Comparison of ENCODE assay signal across 14 cellular contexts in the genomic region with DNA sequence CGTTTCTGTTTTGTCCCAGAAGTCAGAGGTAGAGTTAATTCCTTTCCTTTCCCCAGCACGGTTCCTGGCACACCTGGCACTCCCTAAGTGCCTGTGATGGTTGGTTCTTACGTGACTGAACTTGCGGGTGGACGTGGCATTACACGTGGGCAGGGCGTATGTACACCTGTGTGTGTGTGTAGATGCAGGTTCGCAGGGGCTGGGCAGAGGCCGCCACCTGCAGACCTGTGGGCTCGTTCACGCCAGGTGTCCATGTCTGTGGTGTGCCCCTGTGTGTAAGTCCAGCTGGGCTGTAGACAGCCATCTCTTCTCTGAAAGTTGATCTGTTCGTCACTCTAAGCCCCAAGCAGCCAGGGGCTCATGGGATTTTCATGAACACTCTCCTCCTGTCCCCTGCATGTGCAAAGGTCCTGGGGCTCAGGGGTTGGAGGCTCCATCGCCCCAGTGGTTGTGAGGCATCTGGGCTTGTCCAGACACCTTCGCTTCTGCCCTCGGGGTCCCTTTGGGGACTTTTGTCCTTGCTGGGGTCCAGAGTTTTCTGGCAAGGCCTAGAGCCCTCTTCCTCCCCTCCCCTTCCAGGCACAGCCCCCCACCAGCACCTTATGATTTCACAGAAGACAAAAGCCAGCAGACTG. TPM values are rescaled to one million over a fixed set of nuclear protein-coding genes. Genes with fewer than 3 reads are reported as not detected.
DNase-seq lines count a peak whose midpoint lies in the region; ATAC-seq, FAIRE-seq and TF ChIP-seq lines count a peak whose summit lies in the region.
"Had no signal": no experiment of that assay in that cellular context is flagged by ENCODE, and none has a peak within 500 bp of the region (broad histone marks: within the 10 kb centered on the region; RNA-seq: fewer than 3 reads in every experiment).

No MANE protein-coding gene starts in this region.

- H3K9me3 ChIP-seq in right cardiac atrium (ENCODE audit: control insufficient read depth, low read length) (no peaks in the 10 kb centered on the region), left ventricle myocardium inferior (replicated peaks) (no peaks in the 10 kb centered on the region), H1 (ENCODE audit: insufficient read depth in 2 of 2, low read depth in 1 of 2, low read length in 1 of 2) (no peaks in the 10 kb centered on the region), vagina (no peaks in the 10 kb centered on the region)
- no peaks in the 10 kb centered on the region for H3K9me3 ChIP-seq in naive thymus-derived CD4-positive, alpha-beta T cell (ENCODE audit: control insufficient read depth in 2 of 3, low read length in 3 of 3)
- H3K9me3 ChIP-seq: HAP-1 had no signal

- H4K20me1 ChIP-seq in H1 (replicated peaks in 1 of 2; ENCODE audit: control insufficient read depth in 1 of 2, insufficient read depth in 2 of 2, low read length in 2 of 2), result peaks cover 2 to 6% of the 10 kb centered on the region in 2 experiments

- TF ChIP-seq POLR2A in H1 (IDR thresholded peaks at IDR 0.05; ENCODE audit: control extremely low read depth in 1 of 2, low read depth in 2 of 2, low read length in 2 of 2) (no peak), vagina (IDR thresholded peaks at IDR 0.05) (no peak)

- no peak overlapping the region for H2BK20ac ChIP-seq in H1 (ENCODE audit: low read length)

- no peak overlapping the region for H3K23ac ChIP-seq in H1 (ENCODE audit: insufficient read length)

- H3K18ac ChIP-seq in H1 (ENCODE audit: extremely low read depth, low read length), result no peak overlapping the region

- peaks cover 5% of the 10 kb centered on the region for H3K4me1 ChIP-seq in right cardiac atrium (ENCODE audit: control insufficient read depth, insufficient read depth, low read length)
- peaks cover 34% of the 10 kb centered on the region for H3K4me1 ChIP-seq in left ventricle myocardium inferior
- peaks cover 0 to 41% (median 24%) of the 10 kb centered on the region in 4 experiments; a peak in 6 of 7 replicates for H3K4me1 ChIP-seq in H1 (replicated peaks in 1 of 4; ENCODE audit: control insufficient read depth in 3 of 4, insufficient read depth in 4 of 4, low read length in 3 of 4)
- peaks cover 0 to 14% of the 10 kb centered on the region in 2 donors for H3K4me1 ChIP-seq in naive thymus-derived CD4-positive, alpha-beta T cell (ENCODE audit: control insufficient read depth in 2 of 2, insufficient read depth in 2 of 2, low read length in 2 of 2)
- H3K4me1 ChIP-seq in vagina, result peaks cover 36% of the 10 kb centered on the region
- H3K4me1 ChIP-seq: HAP-1 had no signal

- H2AK5ac ChIP-seq in H1 (ENCODE audit: low read depth, low read length), result peak overlapping the region; percentile 96; the same call in 1 of the 2 replicates

- peak overlapping the region; percentile 81 for H2BK15ac ChIP-seq in H1 (ENCODE audit: low read length)

- peaks cover 14% of the 10 kb centered on the region; the same call in 1 of the 2 replicates for H3K23me2 ChIP-seq in H1 (ENCODE audit: low read depth, low read length)

- no peaks in the 10 kb centered on the region for H3K79me1 ChIP-seq in H1 (ENCODE audit: low read depth, low read length)

- H4K5ac ChIP-seq in H1 (ENCODE audit: insufficient read length, low read depth, low read length), result no peak overlapping the region

- no peak overlapping the region for H2BK120ac ChIP-seq in H1 (replicated peaks; ENCODE audit: low read depth, low read length)

- H3K9me3 Mint-ChIP-seq in nephron progenitor cell, result no peaks in the 10 kb centered on the region
- H3K9me3 Mint-ChIP-seq in naive thymus-derived CD4-positive, alpha-beta T cell, result no peaks in the 10 kb centered on the region
- H3K9me3 Mint-ChIP-seq: CD8-positive, alpha-beta T cell had no signal

- H3K36me3 ChIP-seq in left ventricle myocardium inferior, result no peaks in the 10 kb centered on the region
- no peaks in the 10 kb centered on the region for H3K36me3 ChIP-seq in H1 (ENCODE audit: control insufficient read depth in 2 of 4, insufficient read depth in 4 of 4, low read length in 3 of 4)
- no peaks in the 10 kb centered on the region for H3K36me3 ChIP-seq in naive thymus-derived CD4-positive, alpha-beta T cell (ENCODE audit: control insufficient read depth in 2 of 3, insufficient read depth in 3 of 3, low read length in 3 of 3)
- no peaks in the 10 kb centered on the region for H3K36me3 ChIP-seq in vagina
- H3K36me3 ChIP-seq: HAP-1 had no signal

- no peak overlapping the region for H3K27ac ChIP-seq in right cardiac atrium (ENCODE audit: low read length)
- H3K27ac ChIP-seq in left ventricle myocardium inferior (replicated peaks), result no peak overlapping the region
- H3K27ac ChIP-seq in H1 (ENCODE audit: low read depth, low read length), result no peak overlapping the region
- H3K27ac ChIP-seq in naive thymus-derived CD4-positive, alpha-beta T cell (ENCODE audit: low read depth, low read length), result no peak overlapping the region
- H3K27ac ChIP-seq in vagina, result no peak overlapping the region

- peaks cover 41% of the 10 kb centered on the region for H3K27me3 Mint-ChIP-seq in nephron progenitor cell (ENCODE audit: low read depth, poor library complexity)
- peaks cover 0 to 22% (median 4%) of the 10 kb centered on the region in 5 donors for H3K27me3 Mint-ChIP-seq in naive thymus-derived CD4-positive, alpha-beta T cell

- TF ChIP-seq CTCF in left ventricle myocardium inferior (IDR thresholded peaks at IDR 0.05; ENCODE audit: borderline replicate concordance) (no peak), H1 (IDR thresholded peaks at IDR 0.05; ENCODE audit: control extremely low read depth in 1 of 3, insufficient read depth in 1 of 3, low read depth in 1 of 3, low read length in 3 of 3) (no peak), nephron progenitor cell (IDR thresholded peaks at IDR 0.05) (no peak), vagina (IDR thresholded peaks at IDR 0.05) (no peak)

- H3K14ac ChIP-seq in H1 (ENCODE audit: insufficient read length), result no peak overlapping the region

- 92% methylated on average over 15 of the region's 15 CpGs for WGBS in right cardiac atrium
- WGBS in H1 (ENCODE audit: extremely low coverage in 1 of 2, insufficient coverage in 1 of 2, insufficient read length in 1 of 2, insufficient replicate concordance in 2 of 2, low coverage in 1 of 2, low lambda C conversion rate in 2 of 2, missing lambda C conversion rate in 1 of 2), 2 experiments, result 92% methylated on average over 15 of the region's 15 CpGs; no CpG with 5 or more reads in 1 of the 2 experiments

- TF ChIP-seq RAD21 in H1 (IDR thresholded peaks at IDR 0.05 in 1 of 2, conservative IDR thresholded peaks at IDR 0.05 in 1 of 2; ENCODE audit: low read depth in 2 of 2, low read length in 2 of 2), result no peak

- no peak overlapping the region; the same call in 1 of the 2 replicates for H4K8ac ChIP-seq in H1 (ENCODE audit: extremely low read depth, insufficient read depth, low read length)

- H3K27ac Mint-ChIP-seq in nephron progenitor cell, result peak overlapping the region; percentile 32
- no peak overlapping the region for H3K27ac Mint-ChIP-seq in naive thymus-derived CD4-positive, alpha-beta T cell
- H3K27ac Mint-ChIP-seq: CD8-positive, alpha-beta T cell had no signal

- DNase-seq in right cardiac atrium (peak in 2 of 3 donors; percentile 17 to 33), left ventricle myocardium inferior (no peak), H1 (ENCODE audit: low read depth in 1 of 2, low spot score in 2 of 2) (no peak), nephron progenitor cell (no peak), A172 (ENCODE audit: low spot score) (no peak), vagina (ENCODE audit: extremely low spot score in 2 of 2) (no peak)
- DNase-seq in naive thymus-derived CD4-positive, alpha-beta T cell, result no peak
- DNase-seq: AML-193; CD8-positive, alpha-beta T cell; GF-D8; NCI-H1436 treated with DMSO at 0.1 percent for 48 hours; NCI-H774 had no signal

- no peak for FAIRE-seq in H1 (lab: Jason Lieb, UNC)

- intact Hi-C loops in right cardiac atrium (cut with DNase I) (no loop called here), left ventricle myocardium inferior (cut with micrococcal nuclease) (no loop called here), vagina (cut with DNase I) (no loop called here)
- intact Hi-C loops in naive thymus-derived CD4-positive, alpha-beta T cell (cut with micrococcal nuclease), result no loop called here

- H3K4ac ChIP-seq in H1 (replicated peaks; ENCODE audit: insufficient read length, low read depth, low read length), result peak overlapping the region; percentile 60

- H3K4me3 ChIP-seq in right cardiac atrium (ENCODE audit: low read length) (no peak overlapping the region), left ventricle myocardium inferior (no peak overlapping the region), H1 (ENCODE audit: extremely low read depth in 1 of 4, insufficient read depth in 2 of 4, low read depth in 3 of 4, low read length in 4 of 4) (peak overlapping the region in 1 of 4 experiments; percentile 18; a peak in 1 of 8 replicates), vagina (no peak overlapping the region)
- no peak overlapping the region for H3K4me3 ChIP-seq in naive thymus-derived CD4-positive, alpha-beta T cell (ENCODE audit: low read length)
- H3K4me3 ChIP-seq: HAP-1 had no signal

- H3K4me2 ChIP-seq in H1 (ENCODE audit: insufficient read depth in 1 of 2, low read depth in 2 of 2, low read length in 2 of 2), result peak overlapping the region; percentile 24 to 43; a peak in 3 of 4 replicates

- POLR2A ChIA-PET in H1 (lab: Charles Lee; ENCODE audit: partially characterized antibody), result interaction anchor here (1.1 to 30.5 kb wide), 6 partner anchors 12 to 272 kb away, joined by 3 to 1004 read pairs (median 4); partner anchors contain the start of gene ACTG1
- POLR2A ChIA-PET in naive thymus-derived CD4-positive, alpha-beta T cell (lab: Charles Lee), result no interaction called here

- H3K79me2 ChIP-seq in H1 (ENCODE audit: control insufficient read depth in 1 of 2, insufficient read depth in 2 of 2, low read length in 2 of 2), result no peaks in the 10 kb centered on the region

- no peak overlapping the region for H3K4me3 Mint-ChIP-seq in nephron progenitor cell
- H3K4me3 Mint-ChIP-seq in naive thymus-derived CD4-positive, alpha-beta T cell, result no peak overlapping the region
- H3K4me3 Mint-ChIP-seq: CD8-positive, alpha-beta T cell had no signal

- no peak overlapping the region for H3K56ac ChIP-seq in H1 (replicated peaks; ENCODE audit: insufficient read length, low read depth, low read length)

- 0 out of 2 replicates have a peak overlapping the region, but pooled peaks have one; percentile 90 for H2BK12ac ChIP-seq in H1 (ENCODE audit: low read depth, low read length)

- H4K91ac ChIP-seq in H1 (replicated peaks; ENCODE audit: insufficient read length, low read length), result no peak overlapping the region

- H2BK5ac ChIP-seq in H1 (ENCODE audit: low read depth, low read length), result no peak overlapping the region

- H3K27me3 ChIP-seq in right cardiac atrium (ENCODE audit: control insufficient read depth, insufficient read depth), result no peaks in the 10 kb centered on the region
- peaks cover 74% of the 10 kb centered on the region for H3K27me3 ChIP-seq in left ventricle myocardium inferior (ENCODE audit: low read depth)
- H3K27me3 ChIP-seq in H1 (replicated peaks in 1 of 4; ENCODE audit: control insufficient read depth in 3 of 4, extremely low read depth in 1 of 4, insufficient read depth in 3 of 4, low read length in 3 of 4), result peaks cover 0 to 41% (median 27%) of the 10 kb centered on the region in 4 experiments; a peak in 5 of 7 replicates
- H3K27me3 ChIP-seq in naive thymus-derived CD4-positive, alpha-beta T cell (ENCODE audit: control insufficient read depth in 2 of 2, insufficient read depth in 2 of 2, low read length in 2 of 2), result no peaks in the 10 kb centered on the region
- peaks cover 8% of the 10 kb centered on the region for H3K27me3 ChIP-seq in vagina

- H3K36me3 Mint-ChIP-seq in nephron progenitor cell (ENCODE audit: low read depth), result no peaks in the 10 kb centered on the region
- peaks cover 0 to 2% (median 0%) of the 10 kb centered on the region in 5 donors for H3K36me3 Mint-ChIP-seq in naive thymus-derived CD4-positive, alpha-beta T cell
- H3K36me3 Mint-ChIP-seq: CD8-positive, alpha-beta T cell had no signal

- H2AFZ ChIP-seq in H1 (ENCODE audit: low read length), result no peak overlapping the region

- H3K9ac ChIP-seq in H1 (replicated peaks in 1 of 4; ENCODE audit: extremely low read depth in 1 of 4, low read depth in 3 of 4, low read length in 3 of 4), result no peak overlapping the region

- CTCF ChIA-PET in H1 (lab: Charles Lee; ENCODE audit: partially characterized antibody), result interaction anchor here (0.6 to 2.5 kb wide), 28 partner anchors 9 to 401 kb away, joined by 3 to 13 read pairs (median 5); partner anchors contain the start of gene BAHCC1
- CTCF ChIA-PET in naive thymus-derived CD4-positive, alpha-beta T cell (lab: Charles Lee), result no interaction called here

- peaks cover 53% of the 10 kb centered on the region for H3K4me1 Mint-ChIP-seq in nephron progenitor cell
- peaks cover 4 to 13% (median 7%) of the 10 kb centered on the region in 7 donors for H3K4me1 Mint-ChIP-seq in naive thymus-derived CD4-positive, alpha-beta T cell

- ATAC-seq in right cardiac atrium, result no peak
- ATAC-seq in naive thymus-derived CD4-positive, alpha-beta T cell, result no peak
- no peak for ATAC-seq in GM19328 (IDR thresholded peaks at IDR 0.05; ENCODE audit: unreplicated experiment)
- ATAC-seq: CD8-positive, alpha-beta T cell had no signal

- no peak for TF ChIP-seq EP300 in H1 (IDR thresholded peaks at IDR 0.05; ENCODE audit: borderline replicate concordance in 1 of 2, low read depth in 2 of 2, low read length in 2 of 2)

RNA-seq across cellular contexts. Expression of gene FSCN2, which starts 5.6 kb away (rescaled TPM):
- total RNA-seq in right cardiac atrium (under 1 TPM; 0.45 to 0.63 (median 0.53) TPM), left ventricle myocardium inferior (0.38 TPM), vagina (6.6 TPM)
- polyA plus RNA-seq in right cardiac atrium (0.48 TPM), H1 (2011; rRNA removed) (0.18 and 0.44 TPM in 2 replicates)
- 0.30 TPM in 1 of 2 replicates, not detected in the other for total RNA-seq in H1 (2021; fragmentation: NEBNext Ultra II Directional; extraction: Animal tissue kit (Norgen Biotek cat#: 25700))
- polyA plus RNA-seq in H1 (2011; cell fraction: cytosol; rRNA removed), result 0.14 TPM
- polyA plus RNA-seq in H1 (2011; cell fraction: nucleus; rRNA removed), result 0.88 TPM
- polyA plus RNA-seq in H1 (2012, experiment 1 of 2), result 0.12 to 0.43 TPM (median 0.30 TPM) in 4 replicates
- 0.28 TPM for polyA plus RNA-seq in H1 (2012, experiment 2 of 2)
- not detected for polyA plus RNA-seq in H1 (2013, experiment 1 of 2)
- polyA plus RNA-seq in H1 (2013, experiment 2 of 2), result 0.07 TPM
- polyA minus RNA-seq in H1 (2011; rRNA and poly(A)+ RNA removed), result 0.09 and 0.10 TPM in 2 replicates
- polyA minus RNA-seq in H1 (2011; cell fraction: cytosol; rRNA and poly(A)+ RNA removed), result not detected
- polyA minus RNA-seq in H1 (2011; cell fraction: nucleus; rRNA and poly(A)+ RNA removed), result 0.90 TPM
- total RNA-seq in A172 (2014; rRNA removed; shearing (Covaris generic)), result 0.81 and 1.7 TPM in 2 replicates
- 1 to 10 TPM in 2 of 5 experiments, under 1 TPM in 3; 0.56 to 1.6 (median 0.70) TPM for total RNA-seq in naive thymus-derived CD4-positive, alpha-beta T cell
- polyA plus RNA-seq in naive thymus-derived CD4-positive, alpha-beta T cell, result not detected

RNA-seq across cellular contexts. Expression of gene ACTG1, which starts 10.0 kb away (rescaled TPM):
- total RNA-seq in right cardiac atrium (100 to 1,000 TPM; 347 to 772 (median 510) TPM), left ventricle myocardium inferior (342 TPM), vagina (2,441 TPM)
- polyA plus RNA-seq in right cardiac atrium (410 TPM), H1 (2011; rRNA removed) (5,010 and 7,420 TPM in 2 replicates)
- 3,535 and 3,691 TPM in 2 replicates for total RNA-seq in H1 (2021; fragmentation: NEBNext Ultra II Directional; extraction: Animal tissue kit (Norgen Biotek cat#: 25700))
- polyA plus RNA-seq in H1 (2011; cell fraction: cytosol; rRNA removed), result 3,868 TPM
- polyA plus RNA-seq in H1 (2011; cell fraction: nucleus; rRNA removed), result 4,694 TPM
- 3,170 to 3,474 TPM (median 3,377 TPM) in 4 replicates for polyA plus RNA-seq in H1 (2012, experiment 1 of 2)
- polyA plus RNA-seq in H1 (2012, experiment 2 of 2), result 3,649 TPM
- polyA plus RNA-seq in H1 (2013, experiment 1 of 2), result 4,243 TPM
- polyA plus RNA-seq in H1 (2013, experiment 2 of 2), result 4,284 TPM
- 1,111 and 1,306 TPM in 2 replicates for polyA minus RNA-seq in H1 (2011; rRNA and poly(A)+ RNA removed)
- 1,521 TPM for polyA minus RNA-seq in H1 (2011; cell fraction: cytosol; rRNA and poly(A)+ RNA removed)
- 1,666 TPM for polyA minus RNA-seq in H1 (2011; cell fraction: nucleus; rRNA and poly(A)+ RNA removed)
- total RNA-seq in A172 (2014; rRNA removed; shearing (Covaris generic)), result 5,134 and 6,456 TPM in 2 replicates
- total RNA-seq in naive thymus-derived CD4-positive, alpha-beta T cell, result 1,000 to 10,000 TPM in 4 of 5 experiments, 100 to 1,000 TPM in 1; 971 to 4,639 (median 1,185) TPM
- polyA plus RNA-seq in naive thymus-derived CD4-positive, alpha-beta T cell, result 1,000 to 10,000 TPM; 1,098 to 1,433 TPM

RNA-seq across cellular contexts. Expression of gene FAAP100, which starts 29.5 kb away (rescaled TPM):
- total RNA-seq in right cardiac atrium (10 to 100 TPM; 12.0 to 15.3 (median 13.5) TPM), left ventricle myocardium inferior (15.9 TPM), vagina (21.4 TPM)
- polyA plus RNA-seq in right cardiac atrium (13.0 TPM), H1 (2011; rRNA removed) (23.2 and 33.1 TPM in 2 replicates)
- 37.9 and 41.8 TPM in 2 replicates for total RNA-seq in H1 (2021; fragmentation: NEBNext Ultra II Directional; extraction: Animal tissue kit (Norgen Biotek cat#: 25700))
- polyA plus RNA-seq in H1 (2011; cell fraction: cytosol; rRNA removed), result 28.9 TPM
- 69.4 TPM for polyA plus RNA-seq in H1 (2011; cell fraction: nucleus; rRNA removed)
- 17.1 to 31.4 TPM (median 28.6 TPM) in 4 replicates for polyA plus RNA-seq in H1 (2012, experiment 1 of 2)
- 25.6 TPM for polyA plus RNA-seq in H1 (2012, experiment 2 of 2)
- 16.0 TPM for polyA plus RNA-seq in H1 (2013, experiment 1 of 2)
- 16.3 TPM for polyA plus RNA-seq in H1 (2013, experiment 2 of 2)
- 13.3 and 19.4 TPM in 2 replicates for polyA minus RNA-seq in H1 (2011; rRNA and poly(A)+ RNA removed)
- polyA minus RNA-seq in H1 (2011; cell fraction: cytosol; rRNA and poly(A)+ RNA removed), result 18.1 TPM
- polyA minus RNA-seq in H1 (2011; cell fraction: nucleus; rRNA and poly(A)+ RNA removed), result 33.6 TPM
- total RNA-seq in A172 (2014; rRNA removed; shearing (Covaris generic)), result 29.7 and 39.9 TPM in 2 replicates
- 10 to 100 TPM; 28.8 to 57.0 (median 43.6) TPM for total RNA-seq in naive thymus-derived CD4-positive, alpha-beta T cell
- polyA plus RNA-seq in naive thymus-derived CD4-positive, alpha-beta T cell, result 10 to 100 TPM in 1 of 2 donors, 1 to 10 TPM in 1; 9.0 to 20.1 TPM

Comparison
In these comparisons a context has a peak if more than half of its experiments do, and no peak if none do; other contexts are left out.
1. DNase-seq: peak in right cardiac atrium (2 of 3); none in left ventricle myocardium inferior (single experiment), H1 (0 of 2), nephron progenitor cell (single experiment), A172 (single experiment), naive thymus-derived CD4-positive, alpha-beta T cell (0 of 9) and vagina (0 of 2).